14 cellular contexts compared by ENCODE assay signal in the genomic region with DNA sequence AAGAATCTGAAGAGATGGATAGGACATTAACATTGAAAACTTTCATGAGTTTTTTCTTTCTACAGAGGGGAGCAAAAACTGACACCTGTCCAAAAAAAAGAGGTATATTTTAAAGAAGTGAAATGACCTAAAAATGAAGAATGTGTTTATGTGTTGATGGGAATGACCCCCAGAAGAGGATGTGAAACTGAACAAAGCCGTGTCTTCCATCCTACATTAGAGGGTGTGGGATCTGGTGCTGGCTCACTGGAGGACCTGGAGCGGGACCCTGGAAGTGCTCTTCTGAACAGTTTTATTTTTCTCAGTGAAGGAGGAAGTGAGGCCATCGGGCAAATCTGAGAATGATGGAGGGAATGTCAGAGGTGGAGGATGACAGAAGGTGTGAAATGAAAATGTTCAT.
DNase-seq lines count a peak whose midpoint lies in the region; ATAC-seq and TF ChIP-seq lines count a peak whose summit lies in the region.
"Had no signal": no experiment of that assay in that cellular context is flagged by ENCODE, and none has a peak within 500 bp of the region (broad histone marks: within the 10 kb centered on the region; RNA-seq: fewer than 3 reads in every experiment).

No MANE protein-coding gene starts in this region.

- DNase-seq in CD1c-positive myeloid dendritic cell (ENCODE audit: extremely low spot score) (peak; percentile 50), thyroid gland (no peak), NCI-H1436 treated with DMSO at 0.1 percent for 48 hours (lab: John Stamatoyannopoulos, UW) (no peak)
- DNase-seq: Caco-2; CD8-positive, alpha-beta memory T cell; DND-41; GF-D8; GM23248 had no signal

- TF ChIP-seq POLR2A in thyroid gland (IDR thresholded peaks at IDR 0.05), result no peak

- H3K9me3 ChIP-seq in BLaER1 treated with 17β-estradiol and CSF1 and Interleukin-3, amounts not matched to agents 10 nM and 100 nM (replicated peaks in 1 of 11), result no peaks in the 10 kb centered on the region
- no peaks in the 10 kb centered on the region for H3K9me3 ChIP-seq in neutrophil
- no peaks in the 10 kb centered on the region for H3K9me3 ChIP-seq in thyroid gland
- H3K9me3 ChIP-seq: Caco-2 had no signal

- WGBS in thyroid gland, 2 donors, result 82 to 86% methylated on average over 3 of the region's 3 CpGs

- no peak overlapping the region for H3K4me3 ChIP-seq in BLaER1 treated with 17β-estradiol and CSF1 and Interleukin-3, amounts not matched to agents 10 nM and 100 nM
- H3K4me3 ChIP-seq in neutrophil (ENCODE audit: low read depth in 1 of 2, low read length in 1 of 2), result no peak overlapping the region
- H3K4me3 ChIP-seq in thyroid gland (replicated peaks in 1 of 3), result no peak overlapping the region
- H3K4me3 ChIP-seq: GM23248 had no signal

- intact Hi-C loops in thyroid gland (cut with DNase I), result no loop called here

- no peaks in the 10 kb centered on the region for H3K27me3 ChIP-seq in BLaER1 treated with 17β-estradiol and CSF1 and Interleukin-3, amounts not matched to agents 10 nM and 100 nM
- no peaks in the 10 kb centered on the region for H3K27me3 ChIP-seq in neutrophil
- no peaks in the 10 kb centered on the region for H3K27me3 ChIP-seq in thyroid gland

- H3K4me2 ChIP-seq in BLaER1 treated with 17β-estradiol and CSF1 and Interleukin-3, amounts not matched to agents 10 nM and 100 nM, result peak overlapping the region in 6 of 11 experiments; percentile 0 to 59 (median 36); a peak in 9 of 22 replicates

- no peaks in the 10 kb centered on the region for H4K20me1 ChIP-seq in BLaER1 treated with 17β-estradiol and CSF1 and Interleukin-3, amounts not matched to agents 10 nM and 100 nM

- TF ChIP-seq CTCF in VCaP (conservative IDR thresholded peaks at IDR 0.05) (no peak), neutrophil (IDR thresholded peaks at IDR 0.05) (no peak), thyroid gland (IDR thresholded peaks at IDR 0.05) (no peak)

- peak overlapping the region in 2 of 11 experiments; percentile 30 to 56; a peak in 4 of 22 replicates for H3K27ac ChIP-seq in BLaER1 treated with 17β-estradiol and CSF1 and Interleukin-3, amounts not matched to agents 10 nM and 100 nM
- H3K27ac ChIP-seq in VCaP, result peak overlapping the region; percentile 33
- H3K27ac ChIP-seq in neutrophil, result peak overlapping the region; percentile 78
- no peak overlapping the region for H3K27ac ChIP-seq in thyroid gland
- H3K27ac ChIP-seq: C4-2B, GM23248 had no signal

- no peak for ATAC-seq in HG03457 (IDR thresholded peaks at IDR 0.05; ENCODE audit: unreplicated experiment)
- ATAC-seq: HCT116 had no signal

- H3K4me1 ChIP-seq in BLaER1 treated with 17β-estradiol and CSF1 and Interleukin-3, amounts not matched to agents 10 nM and 100 nM, result peaks cover 0 to 24% (median 13%) of the 10 kb centered on the region in 10 experiments; a peak in 14 of 20 replicates
- H3K4me1 ChIP-seq in neutrophil (ENCODE audit: control insufficient read depth in 1 of 2, insufficient read depth in 1 of 2, low read depth in 1 of 2, low read length in 1 of 2) (peaks cover 19 to 24% of the 10 kb centered on the region in 2 experiments), thyroid gland (no peaks in the 10 kb centered on the region)
- H3K4me1 ChIP-seq: Caco-2 had no signal

- H3K9ac ChIP-seq in BLaER1 treated with 17β-estradiol and CSF1 and Interleukin-3, amounts not matched to agents 10 nM and 100 nM, result no peak overlapping the region
- H3K9ac ChIP-seq: GM23248 had no signal

- no peaks in the 10 kb centered on the region for H3K36me3 ChIP-seq in BLaER1 treated with 17β-estradiol and CSF1 and Interleukin-3, amounts not matched to agents 10 nM and 100 nM
- H3K36me3 ChIP-seq in neutrophil (no peaks in the 10 kb centered on the region), thyroid gland (no peaks in the 10 kb centered on the region)

Comparison
In these comparisons a context has a peak if more than half of its experiments do, and no peak if none do; other contexts are left out.
1. H3K27ac ChIP-seq: peak in VCaP (single experiment) and neutrophil (single experiment); none in thyroid gland (0 of 3).